Comparison of ENCODE assay signal across 21 cellular contexts in the genomic region with DNA sequence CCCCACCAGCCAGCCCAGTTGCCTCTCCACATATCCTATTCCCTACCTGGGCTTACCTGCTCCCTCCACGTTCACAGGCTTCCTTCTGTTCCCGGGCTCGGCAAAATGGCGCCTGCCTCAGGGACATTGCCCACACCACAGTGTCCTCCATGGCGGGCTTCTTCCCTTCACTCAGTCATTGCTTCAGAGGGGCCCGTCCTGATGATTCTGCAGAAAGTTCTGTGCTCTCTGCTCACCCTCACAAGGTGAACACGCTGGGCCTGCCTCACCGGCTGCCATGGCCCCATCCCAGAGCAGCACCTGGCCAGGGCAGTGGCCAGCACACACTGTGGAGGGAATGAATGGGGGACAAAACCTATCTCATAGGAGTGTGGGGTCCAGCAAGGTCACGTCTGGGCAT.
"Had no signal": no experiment of that assay in that cellular context is flagged by ENCODE, and none has a peak within 500 bp of the region (broad histone marks: within the 10 kb centered on the region; RNA-seq: fewer than 3 reads in every experiment).

No MANE protein-coding gene starts in this region.

- H3K27ac ChIP-seq: HL-60, KMS-11 had no signal

- H3K36me3 Mint-ChIP-seq: IgD-negative memory B cell had no signal

- ATAC-seq: K562 had no signal

- H3K27ac Mint-ChIP-seq: IgD-negative memory B cell had no signal

- H3K9me3 Mint-ChIP-seq: IgD-negative memory B cell had no signal

- H3K4me3 ChIP-seq: K562 had no signal

- H3K4me3 Mint-ChIP-seq: IgD-negative memory B cell had no signal

- DNase-seq: Kasumi-1, MM.1S, NCI-H1105 treated with DMSO at 0.1 percent for 48 hours, NCI-H1417 treated with DMSO at 0.1 percent for 48 hours, NCI-H187, NCI-H2029, NCI-H2081 treated with DMSO at 0.1 percent for 48 hours, NCI-H2171, NCI-H226, NCI-H446, NCI-H510A, NCI-H524 treated with DMSO at 0.1 percent for 48 hours, NCI-H69, NCI-H774, RPMI8226, SHP77, SK-N-SH had no signal

- H3K9me3 ChIP-seq: SK-N-SH had no signal
